22 cellular contexts compared by ENCODE assay signal in genomic region chr2:84443477-84443876, GRCh38. TPM values are rescaled to one million over a fixed set of nuclear protein-coding genes. Genes with fewer than 3 reads are reported as not detected.
DNase-seq lines count a peak whose midpoint lies in the region; ATAC-seq and TF ChIP-seq lines count a peak whose summit lies in the region.
"Had no signal": no experiment of that assay in that cellular context is flagged by ENCODE, and none has a peak within 500 bp of the region (broad histone marks: within the 10 kb centered on the region; RNA-seq: fewer than 3 reads in every experiment).

No MANE protein-coding gene starts in this region.

- peaks cover 9 to 32% of the 10 kb centered on the region in 2 experiments for H3K4me1 ChIP-seq in neutrophil (ENCODE audit: control insufficient read depth in 1 of 2, insufficient read depth in 1 of 2, low read depth in 1 of 2, low read length in 1 of 2)
- H3K4me1 ChIP-seq: foreskin keratinocyte, left lung had no signal

- no peaks in the 10 kb centered on the region for H3K9me3 Mint-ChIP-seq in effector memory CD8-positive, alpha-beta T cell
- peaks cover 25% of the 10 kb centered on the region for H3K9me3 Mint-ChIP-seq in WTC11
- H3K9me3 Mint-ChIP-seq: activated naive CD4-positive, alpha-beta T cell treated with anti-CD3 and anti-CD28 coated beads, Interleukin-2, amount 50 U/mL, for 24 hours had no signal

- CTCF ChIA-PET in WTC11 (lab: Charles Lee) = no interaction called here

- no peaks in the 10 kb centered on the region for H3K27me3 Mint-ChIP-seq in effector memory CD8-positive, alpha-beta T cell
- H3K27me3 Mint-ChIP-seq in WTC11 (ENCODE audit: low read depth) = no peaks in the 10 kb centered on the region
- H3K27me3 Mint-ChIP-seq: activated naive CD4-positive, alpha-beta T cell treated with anti-CD3 and anti-CD28 coated beads, Interleukin-2, amount 50 U/mL, for 24 hours; B cell had no signal

- POLR2A ChIA-PET in WTC11 (lab: Charles Lee) = no interaction called here

- TF ChIP-seq CTCF in neutrophil (IDR thresholded peaks at IDR 0.05) (no peak), WTC11 (IDR thresholded peaks at IDR 0.05) (no peak)

- H3K4me3 Mint-ChIP-seq in effector memory CD8-positive, alpha-beta T cell = no peak overlapping the region
- no peak overlapping the region for H3K4me3 Mint-ChIP-seq in WTC11
- H3K4me3 Mint-ChIP-seq: activated naive CD4-positive, alpha-beta T cell treated with anti-CD3 and anti-CD28 coated beads, Interleukin-2, amount 50 U/mL, for 24 hours; B cell; endodermal cell had no signal

- no peak for ATAC-seq in effector memory CD8-positive, alpha-beta T cell (replicated peaks)
- ATAC-seq in GM21528 (IDR thresholded peaks at IDR 0.05; ENCODE audit: low FRiP score, unreplicated experiment) = no peak
- ATAC-seq in WTC11 = no peak
- ATAC-seq: activated CD4-positive, CD25-positive, alpha-beta regulatory T cell treated with anti-CD3 and anti-CD28 coated beads, Interleukin-2, amount 50 U/mL, for 24 hours; foreskin keratinocyte; left lung had no signal

- no peaks in the 10 kb centered on the region for H3K27me3 ChIP-seq in neutrophil
- H3K27me3 ChIP-seq: foreskin keratinocyte, left lung, ovary, tibial artery had no signal

- peak overlapping the region; percentile 72 for H3K27ac ChIP-seq in neutrophil
- H3K27ac ChIP-seq: foreskin keratinocyte, GM23248, left lung, ovary, tibial artery had no signal

- H3K36me3 Mint-ChIP-seq in effector memory CD8-positive, alpha-beta T cell (ENCODE audit: insufficient read depth) = peaks cover 59% of the 10 kb centered on the region
- H3K36me3 Mint-ChIP-seq in WTC11 = peaks cover 77% of the 10 kb centered on the region

- H3K4me3 ChIP-seq in neutrophil (ENCODE audit: low read depth in 1 of 2, low read length in 1 of 2) = no peak overlapping the region
- H3K4me3 ChIP-seq: GM23248, left lung, ovary, skin epidermis, tibial artery had no signal

- peak overlapping the region; percentile 29 to 57 for H3K27ac Mint-ChIP-seq in effector memory CD8-positive, alpha-beta T cell
- no peak overlapping the region for H3K27ac Mint-ChIP-seq in WTC11
- H3K27ac Mint-ChIP-seq: B cell, endodermal cell had no signal

- DNase-seq in EH (ENCODE audit: low read depth) (peak; percentile 19), SK-MEL-5 (ENCODE audit: low read depth, low spot score) (peak; percentile 91), NCI-H69 (lab: John Stamatoyannopoulos, UW) (no peak), WTC11 (ENCODE audit: low spot score) (no peak)
- no peak for DNase-seq in effector memory CD8-positive, alpha-beta T cell
- DNase-seq: endodermal cell; foreskin keratinocyte; GM23248; left lung; NCI-H2029; NCI-H510A treated with DMSO at 0.1 percent for 48 hours; ovary; SHP77; stimulated activated CD4-positive, alpha-beta T cell treated with anti-CD3 and anti-CD28 coated beads, Interleukin-4, amount 100 ng/mL, for 4 hours; stimulated activated CD8-positive, alpha-beta memory T cell treated with anti-CD3 and anti-CD28 coated beads, Interleukin-4, amount 100 ng/mL, for 48 hours; tibial artery had no signal

- peaks cover 3 to 12% of the 10 kb centered on the region in 2 donors for H3K4me1 Mint-ChIP-seq in effector memory CD8-positive, alpha-beta T cell (ENCODE audit: low read depth in 2 of 2)
- no peaks in the 10 kb centered on the region for H3K4me1 Mint-ChIP-seq in WTC11
- H3K4me1 Mint-ChIP-seq: B cell had no signal

- H3K9me3 ChIP-seq in neutrophil = no peaks in the 10 kb centered on the region
- H3K9me3 ChIP-seq: left lung, ovary, tibial artery had no signal

- peaks cover 66% of the 10 kb centered on the region for H3K36me3 ChIP-seq in neutrophil
- H3K36me3 ChIP-seq: ovary had no signal

- in situ Hi-C loops in SK-MEL-5 (cut with HindIII; ENCODE audit: low pct_unique_long_range_greater_than_20kb, low sequenced_read_pairs) = no loop called here

TF ChIP-seq in WTC11, 78 proteins besides CTCF, POLR2A, EP300 and RAD21:
- no peak for TF ChIP-seq ZBTB21 (CRISPR knock-in tag; IDR thresholded peaks at IDR 0.05; ENCODE audit: borderline replicate concordance)
- no peak for TF ChIP-seq GRHL2 (CRISPR knock-in tag; IDR thresholded peaks at IDR 0.05; ENCODE audit: insufficient replicate concordance, severe bottlenecking)
- TF ChIP-seq ATF2 (CRISPR knock-in tag; IDR thresholded peaks at IDR 0.05; ENCODE audit: borderline replicate concordance, low read depth) = no peak

RNA-seq across cellular contexts. Expression of gene SUCLG1, which starts 15.6 kb away (rescaled TPM):
- total RNA-seq in SK-MEL-5 (2014; rRNA removed; shearing (Covaris generic)) = 184 and 194 TPM in 2 replicates
- polyA plus RNA-seq in SK-MEL-5 (2015; cell fraction: cytosol; rRNA removed) = 182 and 197 TPM in 2 replicates
- 134 and 144 TPM in 2 replicates for polyA plus RNA-seq in SK-MEL-5 (2015; cell fraction: nucleus; rRNA removed)
- total RNA-seq in WTC11 (2021) = 43.6 to 52.4 TPM (median 47.3 TPM) in 3 replicates

Comparison
In these comparisons a context has a peak if more than half of its experiments do, and no peak if none do; other contexts are left out.
1. DNase-seq: peak in EH (single experiment) and SK-MEL-5 (single experiment); none in effector memory CD8-positive, alpha-beta T cell (0 of 3), NCI-H69 (single experiment) and WTC11 (single experiment).